ENCODE assay signal across 22 cellular contexts in genomic region chr4:4980818-4981217, GRCh38.
"Had no signal": no experiment of that assay in that cellular context is flagged by ENCODE, and none has a peak within 500 bp of the region (broad histone marks: within the 10 kb centered on the region; RNA-seq: fewer than 3 reads in every experiment).

No MANE protein-coding gene starts in this region.

- H3K36me3 ChIP-seq: cardiac muscle cell, esophagus muscularis mucosa, left lung, transverse colon had no signal

- DNase-seq: cerebellar nuclear complex; effector memory CD8-positive, alpha-beta T cell; foreskin melanocyte; head of caudate nucleus; islet precursor cell; left lung; mesendoderm; naive B cell; nephron progenitor cell; posterior cingulate gyrus; stimulated activated CD4-positive, alpha-beta T cell treated with anti-CD3 and anti-CD28 coated beads, Interleukin-4, amount 100 ng/mL, for 1 hour; stimulated activated CD8-positive, alpha-beta memory T cell treated with anti-CD3 and anti-CD28 coated beads, Interleukin-4, amount 100 ng/mL, for 48 hours; testis; transverse colon had no signal

- H3K4me1 ChIP-seq: esophagus muscularis mucosa, left lung, testis, transverse colon had no signal

- H3K4me2 ChIP-seq: smooth muscle cell had no signal

- H3K9me3 ChIP-seq: esophagus muscularis mucosa, left lung, testis, transverse colon had no signal

- H3K4me3 Mint-ChIP-seq: dendritic cell treated with granulocyte-macrophage colony-stimulating factor and Interleukin-4, amounts not matched to agents 40 ng/mL and 50 ng/mL, for 4 days; effector memory CD8-positive, alpha-beta T cell; naive B cell; nephron progenitor cell; stimulated activated effector memory CD8-positive, alpha-beta T cell treated with anti-CD3 and anti-CD28 coated beads, Interleukin-12 subunit alpha, Interleukin-12 subunit beta, amount 100 ng/mL, for 72 hours; stimulated activated naive CD8-positive, alpha-beta T cell treated with anti-CD3 and anti-CD28 coated beads, Interleukin-15, Interleukin-2, amounts not matched to agents 100 ng/mL and 50 ng/mL, for 24 hours had no signal

- H3K27ac ChIP-seq: cardiac muscle cell, epithelial cell of prostate, left lung, testis, transverse colon had no signal

- H3K27ac Mint-ChIP-seq: dendritic cell treated with granulocyte-macrophage colony-stimulating factor and Interleukin-4, amounts not matched to agents 40 ng/mL and 50 ng/mL, for 4 days; effector memory CD8-positive, alpha-beta T cell; nephron progenitor cell; stimulated activated effector memory CD8-positive, alpha-beta T cell treated with anti-CD3 and anti-CD28 coated beads, Interleukin-12 subunit alpha, Interleukin-12 subunit beta, amount 100 ng/mL, for 72 hours; stimulated activated naive CD8-positive, alpha-beta T cell treated with anti-CD3 and anti-CD28 coated beads, Interleukin-15, Interleukin-2, amounts not matched to agents 100 ng/mL and 50 ng/mL, for 24 hours had no signal

- H3K27me3 Mint-ChIP-seq: dendritic cell treated with granulocyte-macrophage colony-stimulating factor and Interleukin-4, amounts not matched to agents 40 ng/mL and 50 ng/mL, for 4 days; stimulated activated naive CD8-positive, alpha-beta T cell treated with anti-CD3 and anti-CD28 coated beads, Interleukin-15, Interleukin-2, amounts not matched to agents 100 ng/mL and 50 ng/mL, for 24 hours had no signal

- H3K4me3 ChIP-seq: cardiac muscle cell, esophagus muscularis mucosa, left lung, lung, smooth muscle cell, testis, transverse colon had no signal

- H3K36me3 Mint-ChIP-seq: stimulated activated effector memory CD8-positive, alpha-beta T cell treated with anti-CD3 and anti-CD28 coated beads, Interleukin-12 subunit alpha, Interleukin-12 subunit beta, amount 100 ng/mL, for 72 hours had no signal

- H3K4me1 Mint-ChIP-seq: nephron progenitor cell; stimulated activated effector memory CD8-positive, alpha-beta T cell treated with anti-CD3 and anti-CD28 coated beads, Interleukin-12 subunit alpha, Interleukin-12 subunit beta, amount 100 ng/mL, for 72 hours had no signal

- H3K27me3 ChIP-seq: cardiac muscle cell, esophagus muscularis mucosa, left lung, testis, transverse colon had no signal

- ATAC-seq: effector memory CD8-positive, alpha-beta T cell; stimulated activated effector memory CD8-positive, alpha-beta T cell treated with anti-CD3 and anti-CD28 coated beads, Interleukin-12 subunit alpha, Interleukin-12 subunit beta, amount 100 ng/mL, for 72 hours had no signal
